Comparison of ENCODE assay signal across 1 cellular context in the genomic region with DNA sequence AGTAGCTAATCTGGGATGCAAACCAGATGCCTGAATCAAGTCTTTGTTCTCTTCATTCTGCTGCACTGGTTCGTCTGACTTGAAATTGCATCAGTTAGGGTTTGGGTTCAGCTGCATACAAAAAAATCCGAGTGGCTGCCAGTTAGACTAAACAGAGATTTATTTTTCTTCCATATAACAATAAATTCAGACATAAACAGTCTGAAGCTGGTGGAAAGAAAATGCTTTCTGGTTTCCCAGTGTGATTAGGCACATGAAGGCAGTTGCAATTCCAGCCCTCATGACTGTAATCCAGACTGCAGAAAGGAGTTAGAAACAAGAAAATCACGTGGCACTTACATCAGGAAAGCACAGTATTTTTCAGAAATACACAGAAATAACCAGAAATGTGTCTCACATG.
TF ChIP-seq lines count a peak whose summit lies in the region.

No MANE protein-coding gene starts in this region.

TF ChIP-seq in SK-N-SH treated with all-trans-retinoic acid at 6 μM for 48 hours, 23 proteins besides CTCF, POLR2A, EP300 and RAD21 (continued from another document):
- TF ChIP-seq, protein P1, sequence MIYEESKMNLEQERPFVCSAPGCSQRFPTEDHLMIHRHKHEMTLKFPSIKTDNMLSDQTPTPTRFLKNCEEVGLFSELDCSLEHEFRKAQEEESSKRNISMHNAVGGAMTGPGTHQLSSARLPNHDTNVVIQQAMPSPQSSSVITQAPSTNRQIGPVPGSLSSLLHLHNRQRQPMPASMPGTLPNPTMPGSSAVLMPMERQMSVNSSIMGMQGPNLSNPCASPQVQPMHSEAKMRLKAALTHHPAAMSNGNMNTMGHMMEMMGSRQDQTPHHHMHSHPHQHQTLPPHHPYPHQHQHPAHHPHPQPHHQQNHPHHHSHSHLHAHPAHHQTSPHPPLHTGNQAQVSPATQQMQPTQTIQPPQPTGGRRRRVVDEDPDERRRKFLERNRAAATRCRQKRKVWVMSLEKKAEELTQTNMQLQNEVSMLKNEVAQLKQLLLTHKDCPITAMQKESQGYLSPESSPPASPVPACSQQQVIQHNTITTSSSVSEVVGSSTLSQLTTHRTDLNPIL (CRISPR knock-in tag; IDR thresholded peaks at IDR 0.05; ENCODE audit: low read depth), result no peak
- TF ChIP-seq ZNF565 (CRISPR knock-in tag; conservative IDR thresholded peaks at IDR 0.05; ENCODE audit: low read depth) (no peak), SNAI2 (CRISPR knock-in tag; IDR thresholded peaks at IDR 0.05) (no peak), PPARA (CRISPR knock-in tag; IDR thresholded peaks at IDR 0.05; ENCODE audit: borderline replicate concordance) (no peak), RARB (CRISPR knock-in tag; IDR thresholded peaks at IDR 0.05) (no peak), ZFP30 (CRISPR knock-in tag; IDR thresholded peaks at IDR 0.05) (no peak), TOX (CRISPR knock-in tag; IDR thresholded peaks at IDR 0.05; ENCODE audit: borderline replicate concordance) (no peak)
- TF ChIP-seq, protein P2, sequence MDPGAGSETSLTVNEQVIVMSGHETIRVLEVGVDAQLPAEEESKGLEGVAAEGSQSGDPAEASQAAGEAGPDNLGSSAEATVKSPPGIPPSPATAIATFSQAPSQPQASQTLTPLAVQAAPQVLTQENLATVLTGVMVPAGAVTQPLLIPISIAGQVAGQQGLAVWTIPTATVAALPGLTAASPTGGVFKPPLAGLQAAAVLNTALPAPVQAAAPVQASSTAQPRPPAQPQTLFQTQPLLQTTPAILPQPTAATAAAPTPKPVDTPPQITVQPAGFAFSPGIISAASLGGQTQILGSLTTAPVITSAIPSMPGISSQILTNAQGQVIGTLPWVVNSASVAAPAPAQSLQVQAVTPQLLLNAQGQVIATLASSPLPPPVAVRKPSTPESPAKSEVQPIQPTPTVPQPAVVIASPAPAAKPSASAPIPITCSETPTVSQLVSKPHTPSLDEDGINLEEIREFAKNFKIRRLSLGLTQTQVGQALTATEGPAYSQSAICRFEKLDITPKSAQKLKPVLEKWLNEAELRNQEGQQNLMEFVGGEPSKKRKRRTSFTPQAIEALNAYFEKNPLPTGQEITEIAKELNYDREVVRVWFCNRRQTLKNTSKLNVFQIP (CRISPR knock-in tag; IDR thresholded peaks at IDR 0.05; ENCODE audit: borderline replicate concordance, low read depth), result no peak
- TF ChIP-seq, protein P3, sequence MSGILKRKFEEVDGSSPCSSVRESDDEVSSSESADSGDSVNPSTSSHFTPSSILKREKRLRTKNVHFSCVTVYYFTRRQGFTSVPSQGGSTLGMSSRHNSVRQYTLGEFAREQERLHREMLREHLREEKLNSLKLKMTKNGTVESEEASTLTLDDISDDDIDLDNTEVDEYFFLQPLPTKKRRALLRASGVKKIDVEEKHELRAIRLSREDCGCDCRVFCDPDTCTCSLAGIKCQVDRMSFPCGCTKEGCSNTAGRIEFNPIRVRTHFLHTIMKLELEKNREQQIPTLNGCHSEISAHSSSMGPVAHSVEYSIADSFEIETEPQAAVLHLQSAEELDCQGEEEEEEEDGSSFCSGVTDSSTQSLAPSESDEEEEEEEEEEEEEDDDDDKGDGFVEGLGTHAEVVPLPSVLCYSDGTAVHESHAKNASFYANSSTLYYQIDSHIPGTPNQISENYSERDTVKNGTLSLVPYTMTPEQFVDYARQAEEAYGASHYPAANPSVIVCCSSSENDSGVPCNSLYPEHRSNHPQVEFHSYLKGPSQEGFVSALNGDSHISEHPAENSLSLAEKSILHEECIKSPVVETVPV (CRISPR knock-in tag; IDR thresholded peaks at IDR 0.05), result no peak
- TF ChIP-seq, protein P4, sequence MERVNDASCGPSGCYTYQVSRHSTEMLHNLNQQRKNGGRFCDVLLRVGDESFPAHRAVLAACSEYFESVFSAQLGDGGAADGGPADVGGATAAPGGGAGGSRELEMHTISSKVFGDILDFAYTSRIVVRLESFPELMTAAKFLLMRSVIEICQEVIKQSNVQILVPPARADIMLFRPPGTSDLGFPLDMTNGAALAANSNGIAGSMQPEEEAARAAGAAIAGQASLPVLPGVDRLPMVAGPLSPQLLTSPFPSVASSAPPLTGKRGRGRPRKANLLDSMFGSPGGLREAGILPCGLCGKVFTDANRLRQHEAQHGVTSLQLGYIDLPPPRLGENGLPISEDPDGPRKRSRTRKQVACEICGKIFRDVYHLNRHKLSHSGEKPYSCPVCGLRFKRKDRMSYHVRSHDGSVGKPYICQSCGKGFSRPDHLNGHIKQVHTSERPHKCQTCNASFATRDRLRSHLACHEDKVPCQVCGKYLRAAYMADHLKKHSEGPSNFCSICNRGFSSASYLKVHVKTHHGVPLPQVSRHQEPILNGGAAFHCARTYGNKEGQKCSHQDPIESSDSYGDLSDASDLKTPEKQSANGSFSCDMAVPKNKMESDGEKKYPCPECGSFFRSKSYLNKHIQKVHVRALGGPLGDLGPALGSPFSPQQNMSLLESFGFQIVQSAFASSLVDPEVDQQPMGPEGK (CRISPR knock-in tag; IDR thresholded peaks at IDR 0.05; ENCODE audit: borderline replicate concordance), result no peak
